In the genomic region with DNA sequence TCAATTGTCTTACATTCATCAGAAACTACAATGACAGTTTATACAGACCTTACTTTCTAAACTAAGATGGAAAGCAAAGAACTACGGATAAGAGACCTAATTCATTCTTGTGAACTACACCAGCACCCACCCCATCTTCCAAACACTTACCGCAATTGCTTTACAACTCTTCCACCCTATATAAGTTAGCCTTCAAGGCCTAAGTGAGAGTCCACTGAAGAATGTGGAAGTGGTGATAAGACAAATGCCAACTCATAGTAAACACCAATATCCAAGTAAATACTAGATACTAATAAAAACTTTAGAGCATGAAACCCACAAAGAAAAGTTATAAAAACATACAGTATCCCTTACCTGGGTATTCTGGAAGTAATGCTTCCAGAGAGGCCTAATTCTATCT, we compare ENCODE assay signal across 20 cellular contexts. TPM values are rescaled to one million over a fixed set of nuclear protein-coding genes. Genes with fewer than 3 reads are reported as not detected.
DNase-seq lines count a peak whose midpoint lies in the region; ATAC-seq and TF ChIP-seq lines count a peak whose summit lies in the region.
"Had no signal": no experiment of that assay in that cellular context is flagged by ENCODE, and none has a peak within 500 bp of the region (broad histone marks: within the 10 kb centered on the region; RNA-seq: fewer than 3 reads in every experiment).

No MANE protein-coding gene starts in this region.

- H3K27me3 Mint-ChIP-seq in natural killer cell (ENCODE audit: low read depth in 2 of 2): no peaks in the 10 kb centered on the region
- no peaks in the 10 kb centered on the region for H3K27me3 Mint-ChIP-seq in natural killer cell treated with Interleukin-12 subunit alpha and Interleukin-12 subunit beta and Interleukin-15 and Interleukin-18, amount 100 ng/mL, for 72 hours
- H3K27me3 Mint-ChIP-seq in activated T-helper 17 cell treated with anti-CD3 and anti-CD28 coated beads, Interleukin-2, amount 50 U/mL, for 72 hours: no peaks in the 10 kb centered on the region
- H3K27me3 Mint-ChIP-seq in memory B cell: no peaks in the 10 kb centered on the region
- H3K27me3 Mint-ChIP-seq: activated CD4-positive, alpha-beta T cell treated with anti-CD3 and anti-CD28 coated beads, Interleukin-2, amount 10 ng/mL, durations not matched to agents 7 days and 5 days; effector memory CD8-positive, alpha-beta T cell had no signal

- no peak for TF ChIP-seq CTCF in natural killer cell (IDR thresholded peaks at IDR 0.05)

- DNase-seq in natural killer cell: no peak
- DNase-seq in natural killer cell treated with Interleukin-12 subunit alpha and Interleukin-12 subunit beta and Interleukin-15 and Interleukin-18, amount 100 ng/mL, for 72 hours (ENCODE audit: low spot score): no peak
- no peak for DNase-seq in memory B cell (ENCODE audit: low spot score in 2 of 2)
- DNase-seq in COR-L47 (lab: John Stamatoyannopoulos, UW): no peak
- DNase-seq in NCI-H1694 (lab: John Stamatoyannopoulos, UW): no peak
- no peak for DNase-seq in DMS 273 treated with DMSO at 0.1 percent for 48 hours (lab: John Stamatoyannopoulos, UW)
- DNase-seq: ACHN; activated naive CD4-positive, alpha-beta T cell treated with anti-CD3 and anti-CD28 coated beads for 36 hours; amniotic stem cell; cortex of kidney; DMS53; effector memory CD8-positive, alpha-beta T cell; heart right ventricle; NCI-H1436; NCI-H774; nucleus accumbens; stimulated activated naive CD4-positive, alpha-beta T cell treated with Interleukin-2 at 50 U/mL for 16 hours had no signal

- ATAC-seq in natural killer cell (no peak), memory B cell (ENCODE audit: low read depth) (no peak)
- no peak for ATAC-seq in natural killer cell treated with Interleukin-12 subunit alpha and Interleukin-12 subunit beta and Interleukin-15 and Interleukin-18, amount 100 ng/mL, for 72 hours
- ATAC-seq in activated T-helper 17 cell treated with anti-CD3 and anti-CD28 coated beads, Interleukin-2, amount 50 U/mL, for 72 hours (replicated peaks): no peak

- H3K4me3 Mint-ChIP-seq in natural killer cell: no peak overlapping the region
- H3K4me3 Mint-ChIP-seq in natural killer cell treated with Interleukin-12 subunit alpha and Interleukin-12 subunit beta and Interleukin-15 and Interleukin-18, amount 100 ng/mL, for 72 hours: no peak overlapping the region
- H3K4me3 Mint-ChIP-seq in activated T-helper 17 cell treated with anti-CD3 and anti-CD28 coated beads, Interleukin-2, amount 50 U/mL, for 72 hours: no peak overlapping the region
- no peak overlapping the region for H3K4me3 Mint-ChIP-seq in memory B cell
- H3K4me3 Mint-ChIP-seq: activated CD4-positive, alpha-beta T cell treated with anti-CD3 and anti-CD28 coated beads, Interleukin-2, amount 10 ng/mL, durations not matched to agents 7 days and 5 days; activated naive CD4-positive, alpha-beta T cell treated with anti-CD3 and anti-CD28 coated beads for 36 hours; effector memory CD8-positive, alpha-beta T cell had no signal

- peak overlapping the region; percentile 15 to 58 for H3K27ac Mint-ChIP-seq in natural killer cell
- no peak overlapping the region for H3K27ac Mint-ChIP-seq in natural killer cell treated with Interleukin-12 subunit alpha and Interleukin-12 subunit beta and Interleukin-15 and Interleukin-18, amount 100 ng/mL, for 72 hours
- peak overlapping the region; percentile 44 for H3K27ac Mint-ChIP-seq in activated T-helper 17 cell treated with anti-CD3 and anti-CD28 coated beads, Interleukin-2, amount 50 U/mL, for 72 hours
- peak overlapping the region; percentile 13 for H3K27ac Mint-ChIP-seq in memory B cell
- H3K27ac Mint-ChIP-seq: activated CD4-positive, alpha-beta T cell treated with anti-CD3 and anti-CD28 coated beads, Interleukin-2, amount 10 ng/mL, durations not matched to agents 7 days and 5 days; activated naive CD4-positive, alpha-beta T cell treated with anti-CD3 and anti-CD28 coated beads for 36 hours had no signal

- H3K4me1 Mint-ChIP-seq in natural killer cell (peaks cover 15 to 18% of the 10 kb centered on the region in 2 donors), memory B cell (peaks cover 15% of the 10 kb centered on the region)
- H3K4me1 Mint-ChIP-seq in natural killer cell treated with Interleukin-12 subunit alpha and Interleukin-12 subunit beta and Interleukin-15 and Interleukin-18, amount 100 ng/mL, for 72 hours (ENCODE audit: low read depth in 2 of 2): peaks cover 15 to 28% of the 10 kb centered on the region in 2 donors
- H3K4me1 Mint-ChIP-seq in activated T-helper 17 cell treated with anti-CD3 and anti-CD28 coated beads, Interleukin-2, amount 50 U/mL, for 72 hours: peaks cover 5% of the 10 kb centered on the region

- H3K36me3 Mint-ChIP-seq in natural killer cell (no peaks in the 10 kb centered on the region), memory B cell (peaks cover 7% of the 10 kb centered on the region)
- peaks cover 4% of the 10 kb centered on the region for H3K36me3 Mint-ChIP-seq in natural killer cell treated with Interleukin-12 subunit alpha and Interleukin-12 subunit beta and Interleukin-15 and Interleukin-18, amount 100 ng/mL, for 72 hours
- peaks cover 84% of the 10 kb centered on the region for H3K36me3 Mint-ChIP-seq in activated T-helper 17 cell treated with anti-CD3 and anti-CD28 coated beads, Interleukin-2, amount 50 U/mL, for 72 hours (ENCODE audit: low read depth)

- no peaks in the 10 kb centered on the region for H3K9me3 Mint-ChIP-seq in natural killer cell
- H3K9me3 Mint-ChIP-seq in natural killer cell treated with Interleukin-12 subunit alpha and Interleukin-12 subunit beta and Interleukin-15 and Interleukin-18, amount 100 ng/mL, for 72 hours: no peaks in the 10 kb centered on the region
- H3K9me3 Mint-ChIP-seq in activated T-helper 17 cell treated with anti-CD3 and anti-CD28 coated beads, Interleukin-2, amount 50 U/mL, for 72 hours: no peaks in the 10 kb centered on the region
- no peaks in the 10 kb centered on the region for H3K9me3 Mint-ChIP-seq in memory B cell
- H3K9me3 Mint-ChIP-seq: activated CD4-positive, alpha-beta T cell treated with anti-CD3 and anti-CD28 coated beads, Interleukin-2, amount 10 ng/mL, durations not matched to agents 7 days and 5 days; activated naive CD4-positive, alpha-beta T cell treated with anti-CD3 and anti-CD28 coated beads for 36 hours; effector memory CD8-positive, alpha-beta T cell had no signal

- intact Hi-C loops in natural killer cell (cut with micrococcal nuclease): no loop called here

RNA-seq across cellular contexts. Expression of gene ARF4, which starts 13.6 kb away (rescaled TPM):
- total RNA-seq in natural killer cell: 100 to 1,000 TPM in 1 of 3 donors, 10 to 100 TPM in 2; 88.0 to 132 (median 89.6) TPM
- total RNA-seq in natural killer cell treated with Interleukin-12 subunit alpha and Interleukin-12 subunit beta and Interleukin-15 and Interleukin-18, amount 100 ng/mL, for 72 hours: 100 to 1,000 TPM in 1 of 2 donors, 10 to 100 TPM in 1; 92.7 to 112 TPM
- total RNA-seq in activated T-helper 17 cell treated with anti-CD3 and anti-CD28 coated beads, Interleukin-2, amount 50 U/mL, for 72 hours: 10 to 100 TPM; 52.1 to 67.4 TPM

RNA-seq across cellular contexts. Expression of gene PDE12, which starts 27.5 kb away (rescaled TPM):
- total RNA-seq in natural killer cell: 10 to 100 TPM; 34.4 to 36.6 (median 35.5) TPM
- 10 to 100 TPM; 29.5 to 30.0 TPM for total RNA-seq in natural killer cell treated with Interleukin-12 subunit alpha and Interleukin-12 subunit beta and Interleukin-15 and Interleukin-18, amount 100 ng/mL, for 72 hours
- 10 to 100 TPM; 20.8 to 31.4 TPM for total RNA-seq in activated T-helper 17 cell treated with anti-CD3 and anti-CD28 coated beads, Interleukin-2, amount 50 U/mL, for 72 hours

RNA-seq across cellular contexts. Expression of gene DNAH12, which starts 39.4 kb away (rescaled TPM):
- under 1 TPM; 0.11 to 0.30 (median 0.21) TPM for total RNA-seq in natural killer cell
- under 1 TPM; 0.05 to 0.33 TPM for total RNA-seq in natural killer cell treated with Interleukin-12 subunit alpha and Interleukin-12 subunit beta and Interleukin-15 and Interleukin-18, amount 100 ng/mL, for 72 hours
- total RNA-seq in activated T-helper 17 cell treated with anti-CD3 and anti-CD28 coated beads, Interleukin-2, amount 50 U/mL, for 72 hours: under 1 TPM in 1 of 2 donors, not detected in 1; 0.08 TPM
- total RNA-seq: T-helper 2 cell treated with Interferon-gamma antibody and Interleukin-4, amounts not matched to agents 100 ng/mL and 5 ng/mL, for 36 hours had no signal

Comparison
In these comparisons a context has a peak if more than half of its experiments do, and no peak if none do; other contexts are left out.
1. H3K27ac Mint-ChIP-seq: peak in natural killer cell (2 of 2), activated T-helper 17 cell treated with anti-CD3 and anti-CD28 coated beads, Interleukin-2, amount 50 U/mL, for 72 hours (single experiment) and memory B cell (single experiment); none in natural killer cell treated with Interleukin-12 subunit alpha and Interleukin-12 subunit beta and Interleukin-15 and Interleukin-18, amount 100 ng/mL, for 72 hours (0 of 2).